Comparison of ENCODE assay signal across 1 cellular context in genomic region chr19:3176715-3177501, GRCh38.
TF ChIP-seq lines count a peak whose summit lies in the region.

No MANE protein-coding gene starts in this region.

TF ChIP-seq in GM23338, 12 proteins besides CTCF, POLR2A, EP300 and RAD21 (continued from another document):
- TF ChIP-seq ETS1 (IDR thresholded peaks at IDR 0.05) (no peak), JUNB (IDR thresholded peaks at IDR 0.05; ENCODE audit: unreplicated experiment) (no peak), CREB1 (CRISPR knock-in tag; IDR thresholded peaks at IDR 0.05; ENCODE audit: low read depth) (no peak), ZNF462 (CRISPR knock-in tag; IDR thresholded peaks at IDR 0.05) (no peak)
TF ChIP-seq in GM23338: peak in this region for 0.
